20 cellular contexts compared by ENCODE assay signal in genomic region chr18:46477425-46478011, GRCh38.
DNase-seq lines count a peak whose midpoint lies in the region; ATAC-seq and TF ChIP-seq lines count a peak whose summit lies in the region.
"Had no signal": no experiment of that assay in that cellular context is flagged by ENCODE, and none has a peak within 500 bp of the region (broad histone marks: within the 10 kb centered on the region; RNA-seq: fewer than 3 reads in every experiment).

No MANE protein-coding gene starts in this region.

- no peaks in the 10 kb centered on the region for H3K36me3 ChIP-seq in CD8-positive, alpha-beta T cell (ENCODE audit: insufficient read depth, low read length)
- H3K36me3 ChIP-seq: MG63 had no signal

- POLR2A ChIA-PET in CD8-positive, alpha-beta T cell (lab: Charles Lee) = no interaction called here

- H3K27me3 Mint-ChIP-seq in CD8-positive, alpha-beta T cell (ENCODE audit: low read depth) = peaks cover 4% of the 10 kb centered on the region
- H3K27me3 Mint-ChIP-seq: CD4-positive, CD25-positive, alpha-beta regulatory T cell had no signal

- no peaks in the 10 kb centered on the region for H3K27me3 ChIP-seq in CD8-positive, alpha-beta T cell (ENCODE audit: insufficient read depth, low read length)

- peak; percentile 88 for DNase-seq in DMS79 (lab: John Stamatoyannopoulos, UW)
- peak; percentile 43 for DNase-seq in NCI-H1092 treated with DMSO at 0.1 percent for 48 hours (lab: John Stamatoyannopoulos, UW)
- DNase-seq in NCI-H2196 treated with DMSO at 0.1 percent for 48 hours (lab: John Stamatoyannopoulos, UW; ENCODE audit: unreplicated experiment) = peak; percentile 23
- peak; percentile 35 for DNase-seq in mesenteric fat pad (ENCODE audit: low spot score)
- DNase-seq in CD8-positive, alpha-beta T cell = no peak
- no peak for DNase-seq in OCI-M1 (lab: John Stamatoyannopoulos, UW)
- no peak for DNase-seq in dedifferentiated amniotic fluid mesenchymal stem cell (ENCODE audit: extremely low spot score)
- DNase-seq: CD4-positive, CD25-positive, alpha-beta regulatory T cell; COR-L47; DND-41; MG63; NCI-H1048; NCI-H2107; NCI-H345; NCI-H524; NCI-H774; Right ventricle myocardium superior had no signal

- ATAC-seq in CD8-positive, alpha-beta T cell = no peak
- no peak for ATAC-seq in HG03354 (IDR thresholded peaks at IDR 0.05; ENCODE audit: poor library complexity, severe bottlenecking, unreplicated experiment)
- ATAC-seq: GM12878 had no signal

- H3K27ac Mint-ChIP-seq in CD8-positive, alpha-beta T cell = no peak overlapping the region
- H3K27ac Mint-ChIP-seq: T-helper 1 cell treated with Interleukin-12 subunit alpha and Interleukin-12 subunit beta and Interleukin-4 antibody, amounts not matched to agents 30 μg/mL and 1 μg/mL, for 36 hours had no signal

- H3K9me3 Mint-ChIP-seq in CD8-positive, alpha-beta T cell = no peaks in the 10 kb centered on the region
- H3K9me3 Mint-ChIP-seq: T-helper 1 cell treated with Interleukin-12 subunit alpha and Interleukin-12 subunit beta and Interleukin-4 antibody, amounts not matched to agents 30 μg/mL and 1 μg/mL, for 36 hours had no signal

- H3K27ac ChIP-seq in CD8-positive, alpha-beta T cell (ENCODE audit: low read depth, low read length) = no peak overlapping the region

- no peaks in the 10 kb centered on the region for H3K36me3 Mint-ChIP-seq in CD8-positive, alpha-beta T cell
- H3K36me3 Mint-ChIP-seq: CD4-positive, CD25-positive, alpha-beta regulatory T cell had no signal

- H3K4me1 Mint-ChIP-seq in CD8-positive, alpha-beta T cell (ENCODE audit: low read depth) = peaks cover 5% of the 10 kb centered on the region

- CTCF ChIA-PET in CD8-positive, alpha-beta T cell (lab: Charles Lee) = interaction anchor here (1.3 to 1.4 kb wide), 2 partner anchors 11 to 304 kb away, joined by 3 to 5 read pairs; a partner anchor contains a TSS

- H3K9me3 ChIP-seq in CD8-positive, alpha-beta T cell (ENCODE audit: low read length) = no peaks in the 10 kb centered on the region
- H3K9me3 ChIP-seq: MG63 had no signal

- no peak overlapping the region for H3K4me3 Mint-ChIP-seq in CD8-positive, alpha-beta T cell
- H3K4me3 Mint-ChIP-seq: CD4-positive, CD25-positive, alpha-beta regulatory T cell; T-helper 1 cell treated with Interleukin-12 subunit alpha and Interleukin-12 subunit beta and Interleukin-4 antibody, amounts not matched to agents 30 μg/mL and 1 μg/mL, for 36 hours had no signal

- TF ChIP-seq CTCF in CD8-positive, alpha-beta T cell (IDR thresholded peaks at IDR 0.05) = no peak

- intact Hi-C loops in CD8-positive, alpha-beta T cell (cut with DNase I, micrococcal nuclease) = no loop called here

- no peak overlapping the region for H3K4me3 ChIP-seq in CD8-positive, alpha-beta T cell (ENCODE audit: low read depth, low read length)
- H3K4me3 ChIP-seq: GM12878, MG63 had no signal

- no peaks in the 10 kb centered on the region for H3K4me1 ChIP-seq in CD8-positive, alpha-beta T cell (ENCODE audit: insufficient read depth, low read length)

Comparison
In these comparisons a context has a peak if more than half of its experiments do, and no peak if none do; other contexts are left out.
1. DNase-seq: peak in DMS79 (single experiment), NCI-H1092 treated with DMSO at 0.1 percent for 48 hours (single experiment), NCI-H2196 treated with DMSO at 0.1 percent for 48 hours (single experiment) and mesenteric fat pad (single experiment); none in CD8-positive, alpha-beta T cell (0 of 7), OCI-M1 (single experiment) and dedifferentiated amniotic fluid mesenchymal stem cell (single experiment).